Comparison of ENCODE assay signal across 9 cellular contexts in genomic region chr22:30423296-30423958, GRCh38. TPM values are rescaled to one million over a fixed set of nuclear protein-coding genes. Genes with fewer than 3 reads are reported as not detected.
A peak's percentile ranks its signal among the peaks of the same experiment; 100 is the strongest.
DNase-seq lines count a peak whose midpoint lies in the region; ATAC-seq and TF ChIP-seq lines count a peak whose summit lies in the region.
"Had no signal": no experiment of that assay in that cellular context is flagged by ENCODE, and none has a peak within 500 bp of the region (broad histone marks: within the 10 kb centered on the region; RNA-seq: fewer than 3 reads in every experiment).

No MANE protein-coding gene starts in this region.

- POLR2A ChIA-PET in activated CD4-positive, alpha-beta T cell treated with anti-CD3 and anti-CD28 coated beads for 36 hours (lab: Charles Lee) = interaction anchor here (0.6 to 3.6 kb wide), 9 partner anchors 11 to 1005 kb away, joined by 3 to 18 read pairs (median 4); partner anchors contain the start of genes CCDC157, SEC14L2, SF3A1 and TBC1D10A

- H3K9me3 Mint-ChIP-seq in activated CD4-positive, alpha-beta T cell treated with anti-CD3 and anti-CD28 coated beads for 36 hours (ENCODE audit: low read depth) = no peaks in the 10 kb centered on the region

- H3K9me3 ChIP-seq in effector memory CD4-positive, alpha-beta T cell (ENCODE audit: control insufficient read depth, low read length) = no peaks in the 10 kb centered on the region
- H3K9me3 ChIP-seq in mucosa of stomach (ENCODE audit: control insufficient read depth, low read length) = no peaks in the 10 kb centered on the region

- H3K27ac ChIP-seq in C4-2B (peak overlapping the region; percentile 97), HL-60 (replicated peaks) (peak overlapping the region; percentile 78), temporal lobe (ENCODE audit: low read depth, low read length) (peak overlapping the region; percentile 96)
- H3K27ac ChIP-seq in effector memory CD4-positive, alpha-beta T cell (ENCODE audit: insufficient read depth, low read length, poor library complexity, severe bottlenecking) = peak overlapping the region; percentile 85

- H3K36me3 Mint-ChIP-seq in activated CD4-positive, alpha-beta T cell treated with anti-CD3 and anti-CD28 coated beads for 36 hours (ENCODE audit: low read depth) = peaks cover 53% of the 10 kb centered on the region

- CTCF ChIA-PET in activated CD4-positive, alpha-beta T cell treated with anti-CD3 and anti-CD28 coated beads for 36 hours (lab: Charles Lee) = interaction anchor here (0.6 to 7.2 kb wide), 18 partner anchors 10 to 1243 kb away, joined by 3 to 90 read pairs (median 5); partner anchors contain the start of genes CASTOR1, PES1, RNF215 and SEC14L2

- H3K4me1 Mint-ChIP-seq in activated CD4-positive, alpha-beta T cell treated with anti-CD3 and anti-CD28 coated beads for 36 hours = peaks cover 49% of the 10 kb centered on the region

- peak in 1 of 2 experiments; percentile 28 for DNase-seq in HL-60 (ENCODE audit: low read depth in 1 of 2, low spot score in 1 of 2)
- peak; percentile 80 for DNase-seq in activated CD4-positive, alpha-beta T cell treated with anti-CD3 and anti-CD28 coated beads for 36 hours
- DNase-seq in effector memory CD4-positive, alpha-beta T cell = peak; percentile 24 to 35 (median 27)
- no peak for DNase-seq in pons (ENCODE audit: low spot score)

- H3K27me3 ChIP-seq in HL-60 (ENCODE audit: insufficient read depth, poor library complexity, severe bottlenecking) (no peaks in the 10 kb centered on the region), mucosa of stomach (ENCODE audit: control insufficient read depth, insufficient read depth, low read length) (no peaks in the 10 kb centered on the region)
- no peaks in the 10 kb centered on the region for H3K27me3 ChIP-seq in effector memory CD4-positive, alpha-beta T cell (replicated peaks; ENCODE audit: control insufficient read depth, insufficient read depth, low read length, poor library complexity, severe bottlenecking)

- peaks cover 7% of the 10 kb centered on the region for H3K36me3 ChIP-seq in effector memory CD4-positive, alpha-beta T cell (ENCODE audit: control insufficient read depth, insufficient read depth, low read length)
- no peaks in the 10 kb centered on the region for H3K36me3 ChIP-seq in mucosa of stomach (ENCODE audit: control insufficient read depth, insufficient read depth, low read length)

- H3K4me3 Mint-ChIP-seq in activated CD4-positive, alpha-beta T cell treated with anti-CD3 and anti-CD28 coated beads for 36 hours = peak overlapping the region; percentile 93

- intact Hi-C loops in activated CD4-positive, alpha-beta T cell treated with anti-CD3 and anti-CD28 coated beads for 36 hours (cut with DNase I, micrococcal nuclease) = loop anchor here (1.0 to 10.0 kb wide), 9 partner anchors 66 to 1619 kb away; partner anchors contain the start of genes CCDC157 (in 1 of the 2), DRG1 (in 1 of the 2), NF2 (in 1 of the 2) and OSM (in 1 of the 2)

- H3K4me3 ChIP-seq in HL-60 (replicated peaks; ENCODE audit: insufficient read depth, low read length) (peak overlapping the region; percentile 70), mucosa of stomach (ENCODE audit: low read length) (peak overlapping the region; percentile 33)
- H3K4me3 ChIP-seq in effector memory CD4-positive, alpha-beta T cell (ENCODE audit: insufficient read depth, low read depth, low read length, poor library complexity, severe bottlenecking) = peak overlapping the region; percentile 59

- peaks cover 42% of the 10 kb centered on the region for H3K4me1 ChIP-seq in effector memory CD4-positive, alpha-beta T cell (ENCODE audit: control insufficient read depth, insufficient read depth, low read length, poor library complexity, severe bottlenecking)
- H3K4me1 ChIP-seq in mucosa of stomach (ENCODE audit: control insufficient read depth, insufficient read depth, low read length) = peaks cover 68% of the 10 kb centered on the region

- no peaks in the 10 kb centered on the region for H3K27me3 Mint-ChIP-seq in activated CD4-positive, alpha-beta T cell treated with anti-CD3 and anti-CD28 coated beads for 36 hours

- peak overlapping the region; percentile 97 for H3K27ac Mint-ChIP-seq in activated CD4-positive, alpha-beta T cell treated with anti-CD3 and anti-CD28 coated beads for 36 hours

- H3K9ac ChIP-seq in mucosa of stomach (ENCODE audit: low read length) = peak overlapping the region; percentile 80

- no peak for TF ChIP-seq CTCF in C4-2B (conservative IDR thresholded peaks at IDR 0.05)
- TF ChIP-seq CTCF in HL-60 (IDR thresholded peaks at IDR 0.05; ENCODE audit: insufficient read depth, low read length) = no peak

- peak; percentile 28 for ATAC-seq in GM19467 (IDR thresholded peaks at IDR 0.05; ENCODE audit: unreplicated experiment)
- peak; percentile 10 for ATAC-seq in activated CD4-positive, alpha-beta T cell treated with anti-CD3 and anti-CD28 coated beads for 36 hours

RNA-seq across cellular contexts. Expression of gene MTFP1, which starts 2.1 kb away (rescaled TPM):
- 10 to 100 TPM; 47.0 to 54.6 TPM for total RNA-seq in activated CD4-positive, alpha-beta T cell treated with anti-CD3 and anti-CD28 coated beads for 36 hours
- total RNA-seq in temporal lobe = 0.98 TPM

RNA-seq across cellular contexts. Expression of gene SEC14L2, which starts 26.6 kb away (rescaled TPM):
- total RNA-seq in activated CD4-positive, alpha-beta T cell treated with anti-CD3 and anti-CD28 coated beads for 36 hours = 10 to 100 TPM; 13.8 to 18.2 TPM
- total RNA-seq in temporal lobe = 3.9 TPM

RNA-seq across cellular contexts. Expression of gene RNF215, which starts 36.2 kb away (rescaled TPM):
- total RNA-seq in activated CD4-positive, alpha-beta T cell treated with anti-CD3 and anti-CD28 coated beads for 36 hours = 1 to 10 TPM; 4.3 to 7.4 TPM
- total RNA-seq in temporal lobe = 13.8 TPM

RNA-seq across cellular contexts. Expression of gene SEC14L3, which starts 48.4 kb away (rescaled TPM):
- total RNA-seq in activated CD4-positive, alpha-beta T cell treated with anti-CD3 and anti-CD28 coated beads for 36 hours = not detected
- total RNA-seq in temporal lobe = not detected
- total RNA-seq: LHCN-M2 had no signal

Comparison
In these comparisons a context has a peak if more than half of its experiments do, and no peak if none do; other contexts are left out.
1. RNA of gene MTFP1, which starts 2.1 kb away (total RNA-seq): 47.0 to 54.6 TPM in activated CD4-positive, alpha-beta T cell treated with anti-CD3 and anti-CD28 coated beads for 36 hours; 0.98 TPM in temporal lobe (single experiment); every median in the first group is over 10 times any median in the second.
2. Peak in every context shown above with its lines, with median percentiles within 50 percentile points of each other: H3K27ac ChIP-seq and H3K4me3 ChIP-seq.